Comparison of ENCODE assay signal across 8 cellular contexts in the genomic region with DNA sequence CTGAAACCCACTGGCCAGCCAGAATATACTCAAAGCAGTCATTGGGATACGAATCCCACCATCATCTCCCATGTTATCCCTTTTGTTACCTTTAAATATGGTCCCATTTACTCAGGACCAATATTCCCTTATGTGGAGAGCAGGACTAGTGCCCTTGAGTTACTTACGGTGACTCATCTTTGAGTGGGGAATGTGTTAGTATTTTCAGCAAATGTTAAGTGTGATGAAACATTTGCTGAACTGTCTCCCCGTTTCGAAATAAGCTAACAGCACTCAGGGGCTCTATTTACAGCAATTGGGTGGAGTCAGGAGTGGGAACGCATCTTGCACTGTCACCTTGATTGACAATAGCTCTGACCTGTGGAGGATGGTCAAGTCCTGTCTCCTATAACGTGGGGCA.
DNase-seq lines count a peak whose midpoint lies in the region; ATAC-seq and TF ChIP-seq lines count a peak whose summit lies in the region.

No MANE protein-coding gene starts in this region.

- peak; percentile 6 for ATAC-seq in HG03342 (IDR thresholded peaks at IDR 0.05; ENCODE audit: unreplicated experiment)
- no peak for ATAC-seq in GM18517 (IDR thresholded peaks at IDR 0.05; ENCODE audit: unreplicated experiment)

- no peak overlapping the region for H3K9ac ChIP-seq in liver (ENCODE audit: low read depth in 1 of 2, low read length in 2 of 2)

- in situ Hi-C loops in GM13976 (cut with MboI; ENCODE audit: low sequenced_read_pairs, unreplicated experiment): no loop called here

- no peak for TF ChIP-seq CTCF in liver (IDR thresholded peaks at IDR 0.05; ENCODE audit: low read depth, low read length, missing input control)
- no peak for TF ChIP-seq CTCF in GM13976 (IDR thresholded peaks at IDR 0.05; ENCODE audit: borderline replicate concordance, control extremely low read depth, extremely low read depth, insufficient read depth, missing control alignments)

- 33% methylated on average over 6 of the region's 6 CpGs for WGBS in liver

- peaks cover 23% of the 10 kb centered on the region for H3K4me1 ChIP-seq in ACC112 (ENCODE audit: control insufficient read depth, insufficient read depth, low read length, unreplicated experiment)
- peaks cover 2 to 8% (median 6%) of the 10 kb centered on the region in 4 donors for H3K4me1 ChIP-seq in liver (ENCODE audit: control insufficient read depth in 4 of 4, insufficient read depth in 4 of 4, low read length in 3 of 4)

- TF ChIP-seq RAD21 in liver (IDR thresholded peaks at IDR 0.05): peak; percentile 56 to 63

- peak overlapping the region; percentile 97 for H3K27ac ChIP-seq in ACC112 (ENCODE audit: low read depth, low read length)
- peak overlapping the region; percentile 69 to 87 for H3K27ac ChIP-seq in liver (ENCODE audit: low read depth in 1 of 2, low read length in 2 of 2)

- no peaks in the 10 kb centered on the region for H3K9me3 ChIP-seq in liver (ENCODE audit: control insufficient read depth in 4 of 4, low read length in 3 of 4)

- no peak overlapping the region for H2AFZ ChIP-seq in ACC112 (ENCODE audit: low read length, unreplicated experiment)

- H3K4me3 ChIP-seq in ACC112 (ENCODE audit: low read depth, low read length) (peak overlapping the region; percentile 71), liver (ENCODE audit: low read depth in 1 of 3, low read length in 3 of 3) (no peak overlapping the region)

- no peaks in the 10 kb centered on the region for H3K27me3 ChIP-seq in ACC112 (ENCODE audit: insufficient read depth, low read length)
- H3K27me3 ChIP-seq in liver (ENCODE audit: control insufficient read depth in 4 of 4, insufficient read depth in 4 of 4, low read length in 3 of 4): no peaks in the 10 kb centered on the region

- DNase-seq in amniotic epithelial cell (ENCODE audit: low read depth): peak; percentile 97
- no peak for DNase-seq in COR-L47 (lab: John Stamatoyannopoulos, UW)
- no peak for DNase-seq in GM13976 (ENCODE audit: low spot score)
- no peak for DNase-seq in stimulated activated CD4-positive, alpha-beta T cell treated with anti-CD3 and anti-CD28 coated beads, Interleukin-2, amount 100 ng/mL, for 48 hours

- no peaks in the 10 kb centered on the region for H3K79me2 ChIP-seq in ACC112 (ENCODE audit: control insufficient read depth, insufficient read depth, low read length, unreplicated experiment)

- H3K36me3 ChIP-seq in ACC112 (ENCODE audit: insufficient read depth, low read length) (no peaks in the 10 kb centered on the region), liver (ENCODE audit: control insufficient read depth in 4 of 4, insufficient read depth in 3 of 4, low read depth in 1 of 4, low read length in 3 of 4) (no peaks in the 10 kb centered on the region)

TF ChIP-seq in liver, 16 proteins besides CTCF, POLR2A, EP300 and RAD21:
- TF ChIP-seq GABPA (IDR thresholded peaks at IDR 0.05 in 1 of 2, conservative IDR thresholded peaks at IDR 0.05 in 1 of 2): peak in 1 of 2 donors; percentile 39
- TF ChIP-seq FOXA2 (IDR thresholded peaks at IDR 0.05): peak; percentile 93
- peak; percentile 99 for TF ChIP-seq JUND (IDR thresholded peaks at IDR 0.05)
- no peak for TF ChIP-seq EGR1 (IDR thresholded peaks at IDR 0.05; ENCODE audit: low read depth in 2 of 2)
- TF ChIP-seq NR2F2 (IDR thresholded peaks at IDR 0.05): peak; percentile 38
- TF ChIP-seq, protein P1, sequence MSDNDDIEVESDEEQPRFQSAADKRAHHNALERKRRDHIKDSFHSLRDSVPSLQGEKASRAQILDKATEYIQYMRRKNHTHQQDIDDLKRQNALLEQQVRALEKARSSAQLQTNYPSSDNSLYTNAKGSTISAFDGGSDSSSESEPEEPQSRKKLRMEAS (IDR thresholded peaks at IDR 0.05): peak; percentile 83
- peak; percentile 78 for TF ChIP-seq SP1 (IDR thresholded peaks at IDR 0.05)
- TF ChIP-seq, protein P2, sequence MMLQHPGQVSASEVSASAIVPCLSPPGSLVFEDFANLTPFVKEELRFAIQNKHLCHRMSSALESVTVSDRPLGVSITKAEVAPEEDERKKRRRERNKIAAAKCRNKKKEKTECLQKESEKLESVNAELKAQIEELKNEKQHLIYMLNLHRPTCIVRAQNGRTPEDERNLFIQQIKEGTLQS (IDR thresholded peaks at IDR 0.05): peak; percentile 99
- TF ChIP-seq HNF4G (IDR thresholded peaks at IDR 0.05): peak; percentile 35
- TF ChIP-seq FOXA1 (IDR thresholded peaks at IDR 0.05): peak; percentile 81
- peak; percentile 83 to 89 for TF ChIP-seq HNF4A (conservative IDR thresholded peaks at IDR 0.05)
- TF ChIP-seq, protein P3, sequence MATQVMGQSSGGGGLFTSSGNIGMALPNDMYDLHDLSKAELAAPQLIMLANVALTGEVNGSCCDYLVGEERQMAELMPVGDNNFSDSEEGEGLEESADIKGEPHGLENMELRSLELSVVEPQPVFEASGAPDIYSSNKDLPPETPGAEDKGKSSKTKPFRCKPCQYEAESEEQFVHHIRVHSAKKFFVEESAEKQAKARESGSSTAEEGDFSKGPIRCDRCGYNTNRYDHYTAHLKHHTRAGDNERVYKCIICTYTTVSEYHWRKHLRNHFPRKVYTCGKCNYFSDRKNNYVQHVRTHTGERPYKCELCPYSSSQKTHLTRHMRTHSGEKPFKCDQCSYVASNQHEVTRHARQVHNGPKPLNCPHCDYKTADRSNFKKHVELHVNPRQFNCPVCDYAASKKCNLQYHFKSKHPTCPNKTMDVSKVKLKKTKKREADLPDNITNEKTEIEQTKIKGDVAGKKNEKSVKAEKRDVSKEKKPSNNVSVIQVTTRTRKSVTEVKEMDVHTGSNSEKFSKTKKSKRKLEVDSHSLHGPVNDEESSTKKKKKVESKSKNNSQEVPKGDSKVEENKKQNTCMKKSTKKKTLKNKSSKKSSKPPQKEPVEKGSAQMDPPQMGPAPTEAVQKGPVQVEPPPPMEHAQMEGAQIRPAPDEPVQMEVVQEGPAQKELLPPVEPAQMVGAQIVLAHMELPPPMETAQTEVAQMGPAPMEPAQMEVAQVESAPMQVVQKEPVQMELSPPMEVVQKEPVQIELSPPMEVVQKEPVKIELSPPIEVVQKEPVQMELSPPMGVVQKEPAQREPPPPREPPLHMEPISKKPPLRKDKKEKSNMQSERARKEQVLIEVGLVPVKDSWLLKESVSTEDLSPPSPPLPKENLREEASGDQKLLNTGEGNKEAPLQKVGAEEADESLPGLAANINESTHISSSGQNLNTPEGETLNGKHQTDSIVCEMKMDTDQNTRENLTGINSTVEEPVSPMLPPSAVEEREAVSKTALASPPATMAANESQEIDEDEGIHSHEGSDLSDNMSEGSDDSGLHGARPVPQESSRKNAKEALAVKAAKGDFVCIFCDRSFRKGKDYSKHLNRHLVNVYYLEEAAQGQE (IDR thresholded peaks at IDR 0.05): peak; percentile 88
- TF ChIP-seq, protein P4, sequence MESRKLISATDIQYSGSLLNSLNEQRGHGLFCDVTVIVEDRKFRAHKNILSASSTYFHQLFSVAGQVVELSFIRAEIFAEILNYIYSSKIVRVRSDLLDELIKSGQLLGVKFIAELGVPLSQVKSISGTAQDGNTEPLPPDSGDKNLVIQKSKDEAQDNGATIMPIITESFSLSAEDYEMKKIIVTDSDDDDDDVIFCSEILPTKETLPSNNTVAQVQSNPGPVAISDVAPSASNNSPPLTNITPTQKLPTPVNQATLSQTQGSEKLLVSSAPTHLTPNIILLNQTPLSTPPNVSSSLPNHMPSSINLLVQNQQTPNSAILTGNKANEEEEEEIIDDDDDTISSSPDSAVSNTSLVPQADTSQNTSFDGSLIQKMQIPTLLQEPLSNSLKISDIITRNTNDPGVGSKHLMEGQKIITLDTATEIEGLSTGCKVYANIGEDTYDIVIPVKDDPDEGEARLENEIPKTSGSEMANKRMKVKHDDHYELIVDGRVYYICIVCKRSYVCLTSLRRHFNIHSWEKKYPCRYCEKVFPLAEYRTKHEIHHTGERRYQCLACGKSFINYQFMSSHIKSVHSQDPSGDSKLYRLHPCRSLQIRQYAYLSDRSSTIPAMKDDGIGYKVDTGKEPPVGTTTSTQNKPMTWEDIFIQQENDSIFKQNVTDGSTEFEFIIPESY (IDR thresholded peaks at IDR 0.05): peak; percentile 88
- TF ChIP-seq RXRA (IDR thresholded peaks at IDR 0.05): peak; percentile 91 to 98
- TF ChIP-seq TAF1 (conservative IDR thresholded peaks at IDR 0.05): no peak
- TF ChIP-seq YY1 (IDR thresholded peaks at IDR 0.05): peak; percentile 71
